ENCODE assay signal across 19 cellular contexts in the genomic region with DNA sequence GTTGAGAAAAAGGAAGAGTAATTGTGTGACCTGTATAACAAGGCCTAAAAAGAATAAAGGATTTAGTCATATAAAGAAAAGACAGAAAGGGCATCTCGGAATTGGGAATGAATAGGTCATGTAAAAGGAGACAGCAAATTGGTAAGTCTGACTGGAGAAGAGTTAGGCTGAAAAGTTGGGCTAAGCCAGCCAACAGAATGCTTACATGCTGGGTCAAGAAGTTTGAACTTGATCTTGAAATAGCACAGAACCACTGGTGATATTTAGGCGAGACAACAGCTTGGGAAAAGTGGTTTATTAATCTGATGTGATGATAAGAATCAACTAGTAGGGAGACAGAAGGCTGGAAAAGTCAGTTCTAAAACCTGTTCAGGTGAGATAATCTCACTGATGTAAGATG. TPM values are rescaled to one million over a fixed set of nuclear protein-coding genes. Genes with fewer than 3 reads are reported as not detected.
DNase-seq lines count a peak whose midpoint lies in the region; ATAC-seq, FAIRE-seq and TF ChIP-seq lines count a peak whose summit lies in the region.
"Had no signal": no experiment of that assay in that cellular context is flagged by ENCODE, and none has a peak within 500 bp of the region (broad histone marks: within the 10 kb centered on the region; RNA-seq: fewer than 3 reads in every experiment).

No MANE protein-coding gene starts in this region.

- H3K36me3 Mint-ChIP-seq in CD4-positive, alpha-beta memory T cell = peaks cover 18 to 29% of the 10 kb centered on the region in 2 donors

- H3K27me3 ChIP-seq in CD4-positive, alpha-beta memory T cell (ENCODE audit: insufficient read depth, low read length) = no peaks in the 10 kb centered on the region
- no peaks in the 10 kb centered on the region for H3K27me3 ChIP-seq in PC-3 (ENCODE audit: low read length)
- no peaks in the 10 kb centered on the region for H3K27me3 ChIP-seq in parathyroid adenoma (ENCODE audit: control insufficient read depth, insufficient read depth, low read length)

- H3K27me3 Mint-ChIP-seq in CD4-positive, alpha-beta memory T cell = no peaks in the 10 kb centered on the region

- H3K4me3 Mint-ChIP-seq in CD4-positive, alpha-beta memory T cell = peak overlapping the region in 2 of 8 donors; percentile 3 to 8

- H3K27ac Mint-ChIP-seq in CD4-positive, alpha-beta memory T cell = peak overlapping the region in 6 of 7 donors; percentile 2 to 69 (median 39)

- no peaks in the 10 kb centered on the region for H3K9me2 ChIP-seq in PC-3 (replicated peaks; ENCODE audit: low read length)

- POLR2A ChIA-PET in CD4-positive, alpha-beta memory T cell (lab: Charles Lee; ENCODE audit: partially characterized antibody) = no interaction called here
- POLR2A ChIA-PET in PC-3 (lab: Charles Lee; ENCODE audit: unreplicated experiment) = no interaction called here

- peaks cover 41 to 63% (median 50%) of the 10 kb centered on the region in 4 donors for H3K4me1 Mint-ChIP-seq in CD4-positive, alpha-beta memory T cell

- CTCF ChIA-PET in CD4-positive, alpha-beta memory T cell (lab: Charles Lee; ENCODE audit: partially characterized antibody) = interaction anchor here (9.8 kb wide), 1 partner anchor 51 kb away, joined by 215 read pairs; no protein-coding TSS in a partner anchor
- CTCF ChIA-PET in PC-3 (lab: Charles Lee) = no interaction called here

- no TSS peak for BruUV-seq in PC-3 (replicated peaks; lab: Mats Ljungman, UMichigan)

- H3K4me1 ChIP-seq in CD4-positive, alpha-beta memory T cell (ENCODE audit: insufficient read depth, low read length) = peaks cover 31% of the 10 kb centered on the region
- peaks cover 32% of the 10 kb centered on the region for H3K4me1 ChIP-seq in PC-3 (ENCODE audit: insufficient read depth, low read length)
- peaks cover 29% of the 10 kb centered on the region for H3K4me1 ChIP-seq in parathyroid adenoma

- H3K9ac ChIP-seq in PC-3 (ENCODE audit: low read length) = no peak overlapping the region
- H3K9ac ChIP-seq in parathyroid adenoma = no peak overlapping the region

- H3K79me2 ChIP-seq in PC-3 (ENCODE audit: low read length) (peaks cover 82% of the 10 kb centered on the region), parathyroid adenoma (peaks cover 21% of the 10 kb centered on the region)

- TF ChIP-seq CTCF in PC-3 (conservative IDR thresholded peaks at IDR 0.05; ENCODE audit: low read depth, low read length) (no peak), parathyroid adenoma (IDR thresholded peaks at IDR 0.05) (no peak), omental fat pad (IDR thresholded peaks at IDR 0.05) (no peak)

- peaks cover 15% of the 10 kb centered on the region; the same call in 1 of the 2 replicates for H4K20me1 ChIP-seq in PC-3 (ENCODE audit: low read length)

- FAIRE-seq in GM12892 (lab: Jason Lieb, UNC) = no peak
- FAIRE-seq: HTR-8/SVneo had no signal

- intact Hi-C loops in CD4-positive, alpha-beta memory T cell (cut with micrococcal nuclease) = no loop called here
- intact Hi-C loops in PC-3 (cut with micrococcal nuclease) = no loop called here

- H3K4me2 ChIP-seq in PC-3 (ENCODE audit: low read length) (peak overlapping the region; percentile 19; the same call in 1 of the 2 replicates), parathyroid adenoma (ENCODE audit: low read length) (no peak overlapping the region)

- H3K4me3 ChIP-seq in CD4-positive, alpha-beta memory T cell (ENCODE audit: low read length in 2 of 2) = no peak overlapping the region
- H3K4me3 ChIP-seq in PC-3 (ENCODE audit: low read length) = no peak overlapping the region
- no peak overlapping the region for H3K4me3 ChIP-seq in parathyroid adenoma (ENCODE audit: low read depth, low read length)
- H3K4me3 ChIP-seq: HAP-1 had no signal

- no peak for DNase-seq in CD4-positive, alpha-beta memory T cell
- DNase-seq in PC-3 (no peak), epithelial cell of prostate (ENCODE audit: low read depth, low spot score) (no peak), GM12892 (ENCODE audit: insufficient read length) (no peak), midbrain (lab: John Stamatoyannopoulos, UW) (no peak), omental fat pad (ENCODE audit: low spot score) (no peak)
- DNase-seq: Calu3; DMS79; NCI-H1417; NCI-H187 treated with DMSO at 0.1 percent for 48 hours; NCI-H345; NCI-H69; NK-92 treated with Interleukin-12 subunit alpha and Interleukin-12 subunit beta, amount 100 ng/mL, for 24 hours; RPMI8226 had no signal

- no peaks in the 10 kb centered on the region for H3F3A ChIP-seq in PC-3 (ENCODE audit: low read length, unreplicated experiment)

- no peak for ATAC-seq in PC-3
- ATAC-seq in omental fat pad (ENCODE audit: low FRiP score) = no peak

- H3K9me3 ChIP-seq in CD4-positive, alpha-beta memory T cell (ENCODE audit: control insufficient read depth in 1 of 2, low read length in 2 of 2) = no peaks in the 10 kb centered on the region
- H3K9me3 ChIP-seq in PC-3 (ENCODE audit: low read length) (no peaks in the 10 kb centered on the region), parathyroid adenoma (ENCODE audit: control insufficient read depth, low read length) (no peaks in the 10 kb centered on the region)
- H3K9me3 ChIP-seq: HAP-1 had no signal

- no peaks in the 10 kb centered on the region for H3K9me3 Mint-ChIP-seq in CD4-positive, alpha-beta memory T cell

- H3K27ac ChIP-seq in CD4-positive, alpha-beta memory T cell (ENCODE audit: low read depth, low read length) = no peak overlapping the region
- H3K27ac ChIP-seq in PC-3 (ENCODE audit: low read length) (no peak overlapping the region), epithelial cell of prostate (peak overlapping the region; percentile 66), parathyroid adenoma (peak overlapping the region; percentile 5)
- H3K27ac ChIP-seq: C4-2B, HL-60 had no signal

- no peaks in the 10 kb centered on the region for H3K36me3 ChIP-seq in CD4-positive, alpha-beta memory T cell (ENCODE audit: insufficient read depth, low read length)
- H3K36me3 ChIP-seq in PC-3 (ENCODE audit: low read depth, low read length) (no peaks in the 10 kb centered on the region), parathyroid adenoma (ENCODE audit: control insufficient read depth, insufficient read depth, low read length) (no peaks in the 10 kb centered on the region)

- no peak for TF ChIP-seq POLR2A in GM12892 (IDR thresholded peaks at IDR 0.05; ENCODE audit: low read depth, low read length)

- H2AFZ ChIP-seq in PC-3 (ENCODE audit: low read length) = no peak overlapping the region
- no peak overlapping the region for H2AFZ ChIP-seq in parathyroid adenoma

RNA-seq across cellular contexts. Expression of a gene that starts 4.8 kb away (rescaled TPM):
- 10 to 100 TPM; 38.4 to 40.2 TPM for total RNA-seq in CD4-positive, alpha-beta memory T cell
- 10 to 100 TPM; 19.5 to 20.0 TPM for polyA plus RNA-seq in CD4-positive, alpha-beta memory T cell
- total RNA-seq in PC-3 (2014; rRNA removed) (23.4 and 28.7 TPM in 2 replicates), omental fat pad (10 to 100 TPM; 17.4 to 42.7 (median 21.8) TPM)
- polyA plus RNA-seq in GM12892 (2012; ENCODE audit: missing spikeins) = 15.8 TPM

RNA-seq across cellular contexts. Expression of a gene that starts 23.9 kb away (rescaled TPM):
- total RNA-seq in CD4-positive, alpha-beta memory T cell = 1 to 10 TPM; 2.0 to 2.1 TPM
- under 1 TPM; 0.87 to 0.92 TPM for polyA plus RNA-seq in CD4-positive, alpha-beta memory T cell
- total RNA-seq in PC-3 (2014; rRNA removed) = 25.5 and 26.2 TPM in 2 replicates
- 25.8 TPM for polyA plus RNA-seq in GM12892 (2012; ENCODE audit: missing spikeins)
- total RNA-seq in omental fat pad = 1 to 10 TPM in 1 of 4 donors, under 1 TPM in 3; 0.37 to 2.2 (median 0.69) TPM

Comparison
In these comparisons a context has a peak if more than half of its experiments do, and no peak if none do; other contexts are left out.
1. H3K27ac ChIP-seq: peak in epithelial cell of prostate (single experiment) and parathyroid adenoma (single experiment); none in CD4-positive, alpha-beta memory T cell (single experiment) and PC-3 (single experiment).